In the genomic region with DNA sequence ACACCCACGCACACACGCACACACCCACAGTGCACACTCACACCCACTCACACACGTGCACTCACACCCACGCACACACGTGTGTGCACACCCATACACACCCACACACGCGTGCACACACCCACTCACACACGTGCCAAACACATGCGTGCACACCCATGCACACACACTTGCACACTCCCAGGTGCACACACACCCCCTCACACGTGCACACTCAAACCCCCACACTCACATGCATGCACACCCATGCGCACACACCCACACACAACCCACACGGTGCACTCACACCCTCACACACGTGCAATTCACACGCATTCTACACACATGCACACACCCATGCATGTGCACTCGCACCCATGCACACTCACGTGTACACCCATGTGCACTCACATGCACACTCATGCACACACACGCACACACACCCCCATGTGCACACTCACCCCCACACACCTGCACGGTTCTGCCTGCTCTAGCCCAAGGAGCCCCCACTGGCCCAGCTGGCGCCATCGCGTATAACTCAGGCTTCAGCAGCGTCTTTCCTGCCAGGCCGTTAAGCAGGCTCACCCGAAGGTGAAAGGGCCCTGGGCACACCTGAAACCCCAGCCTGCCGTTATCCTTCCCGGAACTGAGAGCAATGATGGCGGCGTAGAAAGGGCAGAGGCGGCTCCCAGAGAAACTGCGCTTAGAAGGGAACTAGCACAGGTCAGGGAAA, we compare ENCODE assay signal across 12 cellular contexts.
DNase-seq lines count a peak whose midpoint lies in the region; ATAC-seq and TF ChIP-seq lines count a peak whose summit lies in the region.
"Had no signal": no experiment of that assay in that cellular context is flagged by ENCODE, and none has a peak within 500 bp of the region (broad histone marks: within the 10 kb centered on the region; RNA-seq: fewer than 3 reads in every experiment).

No MANE protein-coding gene starts in this region.

- peaks cover 13% of the 10 kb centered on the region for H3K36me3 Mint-ChIP-seq in CD4-positive, CD25-positive, alpha-beta regulatory T cell
- H3K36me3 Mint-ChIP-seq in GM23338 (ENCODE audit: low read depth) (peaks cover 69% of the 10 kb centered on the region), natural killer cell (no peaks in the 10 kb centered on the region), chondrocyte (ENCODE audit: low read depth) (peaks cover 9% of the 10 kb centered on the region)
- H3K36me3 Mint-ChIP-seq in activated naive CD4-positive, alpha-beta T cell treated with anti-CD3 and anti-CD28 coated beads, Interleukin-2, amount 50 U/mL, for 24 hours: peaks cover 23% of the 10 kb centered on the region

- ATAC-seq in CD4-positive, CD25-positive, alpha-beta regulatory T cell (ENCODE audit: low read depth in 2 of 2): peak; percentile 46 to 49
- ATAC-seq in GM23338 (no peak), natural killer cell (peak in 2 of 3 donors; percentile 3 to 14), GM21737 (IDR thresholded peaks at IDR 0.05; ENCODE audit: unreplicated experiment) (no peak)

- H2AFZ ChIP-seq in GM23338: no peak overlapping the region

- intact Hi-C loops in natural killer cell (cut with micrococcal nuclease): no loop called here

- no peaks in the 10 kb centered on the region for H4K20me1 ChIP-seq in GM23338 (replicated peaks; ENCODE audit: insufficient read depth)

- H3K79me2 ChIP-seq in GM23338 (replicated peaks; ENCODE audit: insufficient read depth): no peaks in the 10 kb centered on the region

- H3K4me1 ChIP-seq in CD4-positive, CD25-positive, alpha-beta regulatory T cell (ENCODE audit: control insufficient read depth, insufficient read depth, low read length, poor library complexity, severe bottlenecking): peaks cover 28% of the 10 kb centered on the region
- no peaks in the 10 kb centered on the region for H3K4me1 ChIP-seq in GM23338 (ENCODE audit: insufficient read depth)

- H3K36me3 ChIP-seq in CD4-positive, CD25-positive, alpha-beta regulatory T cell (ENCODE audit: control insufficient read depth, insufficient read depth, low read length): no peaks in the 10 kb centered on the region
- H3K36me3 ChIP-seq in GM23338 (ENCODE audit: insufficient read depth): no peaks in the 10 kb centered on the region

- H3K4me1 Mint-ChIP-seq in CD4-positive, CD25-positive, alpha-beta regulatory T cell: peaks cover 6 to 43% (median 33%) of the 10 kb centered on the region in 4 donors
- H3K4me1 Mint-ChIP-seq in GM23338: no peaks in the 10 kb centered on the region
- H3K4me1 Mint-ChIP-seq in activated naive CD4-positive, alpha-beta T cell treated with anti-CD3 and anti-CD28 coated beads, Interleukin-2, amount 50 U/mL, for 24 hours: peaks cover 35% of the 10 kb centered on the region
- H3K4me1 Mint-ChIP-seq in natural killer cell: peaks cover 0 to 20% of the 10 kb centered on the region in 2 donors
- peaks cover 20% of the 10 kb centered on the region for H3K4me1 Mint-ChIP-seq in chondrocyte (ENCODE audit: low read depth)

- peak overlapping the region; percentile 96 to 99 (median 98) for H3K27ac Mint-ChIP-seq in CD4-positive, CD25-positive, alpha-beta regulatory T cell
- H3K27ac Mint-ChIP-seq in GM23338 (peak overlapping the region; percentile 41; the same call in 1 of the 2 replicates), natural killer cell (peak overlapping the region; percentile 38 to 70), chondrocyte (ENCODE audit: unreplicated experiment) (no peak overlapping the region)
- peak overlapping the region; percentile 98 for H3K27ac Mint-ChIP-seq in activated naive CD4-positive, alpha-beta T cell treated with anti-CD3 and anti-CD28 coated beads, Interleukin-2, amount 50 U/mL, for 24 hours

- no peak for TF ChIP-seq CTCF in GM23338 (conservative IDR thresholded peaks at IDR 0.05; ENCODE audit: low read depth in 2 of 2)
- TF ChIP-seq CTCF in natural killer cell (IDR thresholded peaks at IDR 0.05): no peak
- no peak for TF ChIP-seq CTCF in chondrocyte (IDR thresholded peaks at IDR 0.05)

- no peaks in the 10 kb centered on the region for H3K9me2 ChIP-seq in GM23338 (ENCODE audit: insufficient read depth)

- no peaks in the 10 kb centered on the region for H3K9me3 ChIP-seq in CD4-positive, CD25-positive, alpha-beta regulatory T cell (ENCODE audit: control insufficient read depth in 2 of 2, low read length in 2 of 2)

- H3F3A ChIP-seq in GM23338 (replicated peaks; ENCODE audit: low read depth): no peaks in the 10 kb centered on the region

- peak overlapping the region; percentile 93 for H3K27ac ChIP-seq in CD4-positive, CD25-positive, alpha-beta regulatory T cell (ENCODE audit: insufficient read depth, low read length, poor library complexity, severe bottlenecking)
- H3K27ac ChIP-seq in GM23338 (ENCODE audit: low read depth): no peak overlapping the region
- H3K27ac ChIP-seq: epithelial cell of prostate, KMS-11 had no signal

- H3K9me3 Mint-ChIP-seq in CD4-positive, CD25-positive, alpha-beta regulatory T cell: peaks cover 0 to 5% (median 0%) of the 10 kb centered on the region in 7 donors
- H3K9me3 Mint-ChIP-seq in GM23338 (peaks cover 16% of the 10 kb centered on the region), natural killer cell (peaks cover 5% of the 10 kb centered on the region in 2 donors), chondrocyte (ENCODE audit: low read depth) (peaks cover 8% of the 10 kb centered on the region)
- peaks cover 5% of the 10 kb centered on the region for H3K9me3 Mint-ChIP-seq in activated naive CD4-positive, alpha-beta T cell treated with anti-CD3 and anti-CD28 coated beads, Interleukin-2, amount 50 U/mL, for 24 hours

- H3K4me3 ChIP-seq in CD4-positive, CD25-positive, alpha-beta regulatory T cell (ENCODE audit: low read depth, low read length): peak overlapping the region; percentile 83
- H3K4me3 ChIP-seq in GM23338: no peak overlapping the region

- DNase-seq in CD4-positive, CD25-positive, alpha-beta regulatory T cell: no peak
- no peak for DNase-seq in GM23338 (ENCODE audit: low spot score)
- no peak for DNase-seq in natural killer cell
- DNase-seq in putamen (ENCODE audit: low spot score): no peak
- DNase-seq in AG08395 (ENCODE audit: low spot score): no peak
- DNase-seq in chondrocyte (ENCODE audit: low spot score): no peak
- DNase-seq: NCI-H1417 treated with DMSO at 0.1 percent for 48 hours, retina had no signal

- H3K27me3 Mint-ChIP-seq in CD4-positive, CD25-positive, alpha-beta regulatory T cell: no peaks in the 10 kb centered on the region
- H3K27me3 Mint-ChIP-seq in GM23338 (ENCODE audit: insufficient read depth, low read depth, poor library complexity) (peaks cover 11% of the 10 kb centered on the region), natural killer cell (ENCODE audit: low read depth in 2 of 2) (no peaks in the 10 kb centered on the region), chondrocyte (ENCODE audit: low read depth) (no peaks in the 10 kb centered on the region)
- H3K27me3 Mint-ChIP-seq in activated naive CD4-positive, alpha-beta T cell treated with anti-CD3 and anti-CD28 coated beads, Interleukin-2, amount 50 U/mL, for 24 hours: no peaks in the 10 kb centered on the region

- peak overlapping the region; percentile 93 to 96 (median 94) for H3K4me3 Mint-ChIP-seq in CD4-positive, CD25-positive, alpha-beta regulatory T cell
- H3K4me3 Mint-ChIP-seq in GM23338 (no peak overlapping the region), natural killer cell (peak overlapping the region; percentile 43), chondrocyte (ENCODE audit: unreplicated experiment) (no peak overlapping the region)
- peak overlapping the region; percentile 95 for H3K4me3 Mint-ChIP-seq in activated naive CD4-positive, alpha-beta T cell treated with anti-CD3 and anti-CD28 coated beads, Interleukin-2, amount 50 U/mL, for 24 hours

- no peak overlapping the region for H3K4me2 ChIP-seq in GM23338
- H3K4me2 ChIP-seq: KMS-11 had no signal

- H3K27me3 ChIP-seq in CD4-positive, CD25-positive, alpha-beta regulatory T cell (ENCODE audit: control insufficient read depth, insufficient read depth, low read length): no peaks in the 10 kb centered on the region
- no peaks in the 10 kb centered on the region for H3K27me3 ChIP-seq in GM23338 (ENCODE audit: insufficient read depth)

TF ChIP-seq in GM23338, 12 proteins besides CTCF, POLR2A, EP300 and RAD21 (continues in another document):
- no peak for TF ChIP-seq NANOG (IDR thresholded peaks at IDR 0.05; ENCODE audit: borderline replicate concordance)
- TF ChIP-seq EZH2phosphoT487 (IDR thresholded peaks at IDR 0.05; ENCODE audit: unreplicated experiment): no peak
- TF ChIP-seq, protein P1, sequence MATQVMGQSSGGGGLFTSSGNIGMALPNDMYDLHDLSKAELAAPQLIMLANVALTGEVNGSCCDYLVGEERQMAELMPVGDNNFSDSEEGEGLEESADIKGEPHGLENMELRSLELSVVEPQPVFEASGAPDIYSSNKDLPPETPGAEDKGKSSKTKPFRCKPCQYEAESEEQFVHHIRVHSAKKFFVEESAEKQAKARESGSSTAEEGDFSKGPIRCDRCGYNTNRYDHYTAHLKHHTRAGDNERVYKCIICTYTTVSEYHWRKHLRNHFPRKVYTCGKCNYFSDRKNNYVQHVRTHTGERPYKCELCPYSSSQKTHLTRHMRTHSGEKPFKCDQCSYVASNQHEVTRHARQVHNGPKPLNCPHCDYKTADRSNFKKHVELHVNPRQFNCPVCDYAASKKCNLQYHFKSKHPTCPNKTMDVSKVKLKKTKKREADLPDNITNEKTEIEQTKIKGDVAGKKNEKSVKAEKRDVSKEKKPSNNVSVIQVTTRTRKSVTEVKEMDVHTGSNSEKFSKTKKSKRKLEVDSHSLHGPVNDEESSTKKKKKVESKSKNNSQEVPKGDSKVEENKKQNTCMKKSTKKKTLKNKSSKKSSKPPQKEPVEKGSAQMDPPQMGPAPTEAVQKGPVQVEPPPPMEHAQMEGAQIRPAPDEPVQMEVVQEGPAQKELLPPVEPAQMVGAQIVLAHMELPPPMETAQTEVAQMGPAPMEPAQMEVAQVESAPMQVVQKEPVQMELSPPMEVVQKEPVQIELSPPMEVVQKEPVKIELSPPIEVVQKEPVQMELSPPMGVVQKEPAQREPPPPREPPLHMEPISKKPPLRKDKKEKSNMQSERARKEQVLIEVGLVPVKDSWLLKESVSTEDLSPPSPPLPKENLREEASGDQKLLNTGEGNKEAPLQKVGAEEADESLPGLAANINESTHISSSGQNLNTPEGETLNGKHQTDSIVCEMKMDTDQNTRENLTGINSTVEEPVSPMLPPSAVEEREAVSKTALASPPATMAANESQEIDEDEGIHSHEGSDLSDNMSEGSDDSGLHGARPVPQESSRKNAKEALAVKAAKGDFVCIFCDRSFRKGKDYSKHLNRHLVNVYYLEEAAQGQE (IDR thresholded peaks at IDR 0.05; ENCODE audit: unreplicated experiment): no peak
- TF ChIP-seq EZH2 (IDR thresholded peaks at IDR 0.05; ENCODE audit: low read depth, unreplicated experiment): no peak

Comparison
In these comparisons a context has a peak if more than half of its experiments do, and no peak if none do; other contexts are left out.
1. ATAC-seq: peak in CD4-positive, CD25-positive, alpha-beta regulatory T cell (2 of 2) and natural killer cell (2 of 3); none in GM23338 (single experiment) and GM21737 (single experiment).
2. H3K4me3 Mint-ChIP-seq: peak in CD4-positive, CD25-positive, alpha-beta regulatory T cell (4 of 4), activated naive CD4-positive, alpha-beta T cell treated with anti-CD3 and anti-CD28 coated beads, Interleukin-2, amount 50 U/mL, for 24 hours (single experiment) and natural killer cell (single experiment); none in GM23338 (single experiment) and chondrocyte (single experiment).